Comparison of ENCODE assay signal across 15 cellular contexts in genomic region chr3:60575726-60576272, GRCh38.
DNase-seq lines count a peak whose midpoint lies in the region; TF ChIP-seq lines count a peak whose summit lies in the region.
"Had no signal": no experiment of that assay in that cellular context is flagged by ENCODE, and none has a peak within 500 bp of the region (broad histone marks: within the 10 kb centered on the region; RNA-seq: fewer than 3 reads in every experiment).

No MANE protein-coding gene starts in this region.

- no peak for TF ChIP-seq CTCF in adrenal gland (IDR thresholded peaks at IDR 0.05)
- no peak for TF ChIP-seq CTCF in neural crest cell (conservative IDR thresholded peaks at IDR 0.05)
- no peak for TF ChIP-seq CTCF in thyroid gland (IDR thresholded peaks at IDR 0.05)

- H3K4me3 ChIP-seq in adrenal gland (peak overlapping the region in 1 of 4 donors; percentile 12), thyroid gland (replicated peaks in 1 of 3) (no peak overlapping the region)
- H3K4me3 ChIP-seq: BLaER1 had no signal

- H3K36me3 ChIP-seq in adrenal gland (replicated peaks in 1 of 2) (no peaks in the 10 kb centered on the region), thyroid gland (no peaks in the 10 kb centered on the region)
- H3K36me3 ChIP-seq: BLaER1 had no signal

- no peak overlapping the region for H3K4me3 Mint-ChIP-seq in neural crest cell
- H3K4me3 Mint-ChIP-seq: CD8-positive, alpha-beta memory T cell had no signal

- H3K27ac ChIP-seq in adrenal gland, result peak overlapping the region; percentile 14 to 59 (median 28)
- H3K27ac ChIP-seq in thyroid gland, result no peak overlapping the region
- H3K27ac ChIP-seq: BLaER1 had no signal

- H3K9me3 ChIP-seq in adrenal gland (replicated peaks in 1 of 3) (no peaks in the 10 kb centered on the region), thyroid gland (no peaks in the 10 kb centered on the region)
- H3K9me3 ChIP-seq: BLaER1, Caco-2 had no signal

- peaks cover 12% of the 10 kb centered on the region for H3K4me1 Mint-ChIP-seq in neural crest cell
- H3K4me1 Mint-ChIP-seq: CD8-positive, alpha-beta memory T cell had no signal

- H3K27me3 Mint-ChIP-seq in neural crest cell (ENCODE audit: low read depth), result no peaks in the 10 kb centered on the region

- no peak for TF ChIP-seq POLR2A in adrenal gland (IDR thresholded peaks at IDR 0.05)
- TF ChIP-seq POLR2A in thyroid gland (IDR thresholded peaks at IDR 0.05), result no peak

- peaks cover 0 to 5% of the 10 kb centered on the region in 2 donors for H3K4me1 ChIP-seq in adrenal gland (replicated peaks in 1 of 2)
- peaks cover 0 to 5% of the 10 kb centered on the region in 2 donors for H3K4me1 ChIP-seq in thyroid gland
- H3K4me1 ChIP-seq: BLaER1 had no signal

- intact Hi-C loops in adrenal gland (cut with DNase I), result no loop called here
- intact Hi-C loops in thyroid gland (cut with DNase I), result no loop called here

- no peaks in the 10 kb centered on the region for H3K27me3 ChIP-seq in adrenal gland
- H3K27me3 ChIP-seq in thyroid gland, result no peaks in the 10 kb centered on the region
- H3K27me3 ChIP-seq: BLaER1 had no signal

- DNase-seq in EH (ENCODE audit: low read depth) (peak; percentile 6), NOMO-1 treated with dmso at 0.1 percent for 144 hours (lab: John Stamatoyannopoulos, UW; ENCODE audit: unreplicated experiment) (peak; percentile 61), adrenal gland (peak in 6 of 7 donors; percentile 36 to 72 (median 54)), neural crest cell (ENCODE audit: low read depth, low spot score) (no peak), thyroid gland (no peak), anterior cingulate cortex (lab: John Stamatoyannopoulos, UW) (no peak), NCI-H748 (lab: John Stamatoyannopoulos, UW; ENCODE audit: unreplicated experiment) (no peak)
- DNase-seq: 8988T; AML-193; Caco-2; CD8-positive, alpha-beta memory T cell; DND-41; GF-D8; H7 had no signal

- 53 to 77% (median 62%) methylated on average over 8 of the region's 8 CpGs for WGBS in adrenal gland, 4 donors
- WGBS in thyroid gland, 2 donors, result 81 to 83% methylated on average over 8 of the region's 8 CpGs

- H3K36me3 Mint-ChIP-seq in neural crest cell (ENCODE audit: low read depth), result no peaks in the 10 kb centered on the region
- H3K36me3 Mint-ChIP-seq: CD8-positive, alpha-beta memory T cell had no signal

- H3K9me3 Mint-ChIP-seq in neural crest cell, result no peaks in the 10 kb centered on the region

- H3K27ac Mint-ChIP-seq in neural crest cell (ENCODE audit: unreplicated experiment), result peak overlapping the region; percentile 63
- H3K27ac Mint-ChIP-seq: CD8-positive, alpha-beta memory T cell had no signal

Comparison
In these comparisons a context has a peak if more than half of its experiments do, and no peak if none do; other contexts are left out.
1. DNase-seq: peak in EH (single experiment), NOMO-1 treated with dmso at 0.1 percent for 144 hours (single experiment) and adrenal gland (6 of 7); none in neural crest cell (single experiment), thyroid gland (0 of 2), anterior cingulate cortex (0 of 58) and NCI-H748 (single experiment).
2. H3K27ac ChIP-seq: peak in adrenal gland (5 of 5); none in thyroid gland (0 of 3).